Comparison of ENCODE assay signal across 2 cellular contexts in the genomic region with DNA sequence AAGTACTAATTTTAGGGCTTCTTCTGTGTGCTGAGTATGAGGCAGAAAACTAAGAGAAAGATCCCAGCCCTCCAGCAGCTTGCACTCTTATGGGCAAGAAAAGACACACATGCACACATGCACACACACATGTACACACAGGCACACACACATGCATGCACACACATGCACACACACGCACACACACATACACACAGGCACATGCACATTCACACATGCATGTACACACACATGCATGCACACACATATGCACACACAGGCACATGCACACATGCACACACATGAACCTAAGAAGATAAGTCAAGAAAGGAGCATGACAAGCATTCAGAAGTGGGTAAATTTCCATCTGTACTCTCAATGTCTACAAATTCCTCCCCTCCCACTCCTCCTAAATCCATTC.
TF ChIP-seq lines count a peak whose summit lies in the region.

No MANE protein-coding gene starts in this region.

TF ChIP-seq in HEK293, 187 proteins besides CTCF, POLR2A, EP300 and RAD21 (continued from another document):
- peak; percentile 95 for TF ChIP-seq ZSCAN4 (tag by site-specific recombination; IDR thresholded peaks at IDR 0.05)

TF ChIP-seq in GM12878, 131 proteins besides CTCF, POLR2A, EP300 and RAD21 (continued from another document):
- TF ChIP-seq, protein P1, sequence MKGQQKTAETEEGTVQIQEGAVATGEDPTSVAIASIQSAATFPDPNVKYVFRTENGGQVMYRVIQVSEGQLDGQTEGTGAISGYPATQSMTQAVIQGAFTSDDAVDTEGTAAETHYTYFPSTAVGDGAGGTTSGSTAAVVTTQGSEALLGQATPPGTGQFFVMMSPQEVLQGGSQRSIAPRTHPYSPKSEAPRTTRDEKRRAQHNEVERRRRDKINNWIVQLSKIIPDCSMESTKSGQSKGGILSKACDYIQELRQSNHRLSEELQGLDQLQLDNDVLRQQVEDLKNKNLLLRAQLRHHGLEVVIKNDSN (IDR thresholded peaks at IDR 0.05; ENCODE audit: borderline replicate concordance, extremely low read length, insufficient read depth, low read depth, low read length): no peak
- TF ChIP-seq ZNF274 (IDR thresholded peaks at IDR 0.05; ENCODE audit: insufficient read depth, insufficient read length) (no peak), NFXL1 (IDR thresholded peaks at IDR 0.05; ENCODE audit: borderline replicate concordance) (no peak), SP1 (IDR thresholded peaks at IDR 0.05; ENCODE audit: low read depth, low read length) (no peak), CBX3 (IDR thresholded peaks at IDR 0.05; ENCODE audit: borderline replicate concordance, low read depth) (no peak), REST (IDR thresholded peaks at IDR 0.05; ENCODE audit: low read depth, low read length) (no peak), STAT1 (conservative IDR thresholded peaks at IDR 0.05) (no peak), RAD51 (IDR thresholded peaks at IDR 0.05) (no peak), ASH2L (IDR thresholded peaks at IDR 0.05; ENCODE audit: borderline replicate concordance, low read depth) (no peak), NR2F1 (conservative IDR thresholded peaks at IDR 0.05) (no peak), ZNF217 (IDR thresholded peaks at IDR 0.05) (no peak), TARDBP (IDR thresholded peaks at IDR 0.05; ENCODE audit: borderline replicate concordance) (no peak), IRF5 (IDR thresholded peaks at IDR 0.05; ENCODE audit: borderline replicate concordance) (no peak), PAX5 (IDR thresholded peaks at IDR 0.05; ENCODE audit: borderline replicate concordance, low read depth, low read length) (no peak)
- TF ChIP-seq, protein P2, sequence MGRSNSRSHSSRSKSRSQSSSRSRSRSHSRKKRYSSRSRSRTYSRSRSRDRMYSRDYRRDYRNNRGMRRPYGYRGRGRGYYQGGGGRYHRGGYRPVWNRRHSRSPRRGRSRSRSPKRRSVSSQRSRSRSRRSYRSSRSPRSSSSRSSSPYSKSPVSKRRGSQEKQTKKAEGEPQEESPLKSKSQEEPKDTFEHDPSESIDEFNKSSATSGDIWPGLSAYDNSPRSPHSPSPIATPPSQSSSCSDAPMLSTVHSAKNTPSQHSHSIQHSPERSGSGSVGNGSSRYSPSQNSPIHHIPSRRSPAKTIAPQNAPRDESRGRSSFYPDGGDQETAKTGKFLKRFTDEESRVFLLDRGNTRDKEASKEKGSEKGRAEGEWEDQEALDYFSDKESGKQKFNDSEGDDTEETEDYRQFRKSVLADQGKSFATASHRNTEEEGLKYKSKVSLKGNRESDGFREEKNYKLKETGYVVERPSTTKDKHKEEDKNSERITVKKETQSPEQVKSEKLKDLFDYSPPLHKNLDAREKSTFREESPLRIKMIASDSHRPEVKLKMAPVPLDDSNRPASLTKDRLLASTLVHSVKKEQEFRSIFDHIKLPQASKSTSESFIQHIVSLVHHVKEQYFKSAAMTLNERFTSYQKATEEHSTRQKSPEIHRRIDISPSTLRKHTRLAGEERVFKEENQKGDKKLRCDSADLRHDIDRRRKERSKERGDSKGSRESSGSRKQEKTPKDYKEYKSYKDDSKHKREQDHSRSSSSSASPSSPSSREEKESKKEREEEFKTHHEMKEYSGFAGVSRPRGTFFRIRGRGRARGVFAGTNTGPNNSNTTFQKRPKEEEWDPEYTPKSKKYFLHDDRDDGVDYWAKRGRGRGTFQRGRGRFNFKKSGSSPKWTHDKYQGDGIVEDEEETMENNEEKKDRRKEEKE (IDR thresholded peaks at IDR 0.05): no peak
- TF ChIP-seq, protein P3, sequence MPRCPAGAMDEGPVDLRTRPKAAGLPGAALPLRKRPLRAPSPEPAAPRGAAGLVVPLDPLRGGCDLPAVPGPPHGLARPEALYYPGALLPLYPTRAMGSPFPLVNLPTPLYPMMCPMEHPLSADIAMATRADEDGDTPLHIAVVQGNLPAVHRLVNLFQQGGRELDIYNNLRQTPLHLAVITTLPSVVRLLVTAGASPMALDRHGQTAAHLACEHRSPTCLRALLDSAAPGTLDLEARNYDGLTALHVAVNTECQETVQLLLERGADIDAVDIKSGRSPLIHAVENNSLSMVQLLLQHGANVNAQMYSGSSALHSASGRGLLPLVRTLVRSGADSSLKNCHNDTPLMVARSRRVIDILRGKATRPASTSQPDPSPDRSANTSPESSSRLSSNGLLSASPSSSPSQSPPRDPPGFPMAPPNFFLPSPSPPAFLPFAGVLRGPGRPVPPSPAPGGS (IDR thresholded peaks at IDR 0.05; ENCODE audit: borderline replicate concordance, insufficient read depth, low read depth, low read length, poor library complexity, severe bottlenecking): no peak
- TF ChIP-seq, protein P4, sequence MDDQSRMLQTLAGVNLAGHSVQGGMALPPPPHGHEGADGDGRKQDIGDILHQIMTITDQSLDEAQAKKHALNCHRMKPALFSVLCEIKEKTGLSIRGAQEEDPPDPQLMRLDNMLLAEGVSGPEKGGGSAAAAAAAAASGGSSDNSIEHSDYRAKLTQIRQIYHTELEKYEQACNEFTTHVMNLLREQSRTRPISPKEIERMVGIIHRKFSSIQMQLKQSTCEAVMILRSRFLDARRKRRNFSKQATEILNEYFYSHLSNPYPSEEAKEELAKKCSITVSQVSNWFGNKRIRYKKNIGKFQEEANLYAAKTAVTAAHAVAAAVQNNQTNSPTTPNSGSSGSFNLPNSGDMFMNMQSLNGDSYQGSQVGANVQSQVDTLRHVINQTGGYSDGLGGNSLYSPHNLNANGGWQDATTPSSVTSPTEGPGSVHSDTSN (IDR thresholded peaks at IDR 0.05; ENCODE audit: insufficient replicate concordance, low read depth, low read length): no peak
- TF ChIP-seq, protein P5, sequence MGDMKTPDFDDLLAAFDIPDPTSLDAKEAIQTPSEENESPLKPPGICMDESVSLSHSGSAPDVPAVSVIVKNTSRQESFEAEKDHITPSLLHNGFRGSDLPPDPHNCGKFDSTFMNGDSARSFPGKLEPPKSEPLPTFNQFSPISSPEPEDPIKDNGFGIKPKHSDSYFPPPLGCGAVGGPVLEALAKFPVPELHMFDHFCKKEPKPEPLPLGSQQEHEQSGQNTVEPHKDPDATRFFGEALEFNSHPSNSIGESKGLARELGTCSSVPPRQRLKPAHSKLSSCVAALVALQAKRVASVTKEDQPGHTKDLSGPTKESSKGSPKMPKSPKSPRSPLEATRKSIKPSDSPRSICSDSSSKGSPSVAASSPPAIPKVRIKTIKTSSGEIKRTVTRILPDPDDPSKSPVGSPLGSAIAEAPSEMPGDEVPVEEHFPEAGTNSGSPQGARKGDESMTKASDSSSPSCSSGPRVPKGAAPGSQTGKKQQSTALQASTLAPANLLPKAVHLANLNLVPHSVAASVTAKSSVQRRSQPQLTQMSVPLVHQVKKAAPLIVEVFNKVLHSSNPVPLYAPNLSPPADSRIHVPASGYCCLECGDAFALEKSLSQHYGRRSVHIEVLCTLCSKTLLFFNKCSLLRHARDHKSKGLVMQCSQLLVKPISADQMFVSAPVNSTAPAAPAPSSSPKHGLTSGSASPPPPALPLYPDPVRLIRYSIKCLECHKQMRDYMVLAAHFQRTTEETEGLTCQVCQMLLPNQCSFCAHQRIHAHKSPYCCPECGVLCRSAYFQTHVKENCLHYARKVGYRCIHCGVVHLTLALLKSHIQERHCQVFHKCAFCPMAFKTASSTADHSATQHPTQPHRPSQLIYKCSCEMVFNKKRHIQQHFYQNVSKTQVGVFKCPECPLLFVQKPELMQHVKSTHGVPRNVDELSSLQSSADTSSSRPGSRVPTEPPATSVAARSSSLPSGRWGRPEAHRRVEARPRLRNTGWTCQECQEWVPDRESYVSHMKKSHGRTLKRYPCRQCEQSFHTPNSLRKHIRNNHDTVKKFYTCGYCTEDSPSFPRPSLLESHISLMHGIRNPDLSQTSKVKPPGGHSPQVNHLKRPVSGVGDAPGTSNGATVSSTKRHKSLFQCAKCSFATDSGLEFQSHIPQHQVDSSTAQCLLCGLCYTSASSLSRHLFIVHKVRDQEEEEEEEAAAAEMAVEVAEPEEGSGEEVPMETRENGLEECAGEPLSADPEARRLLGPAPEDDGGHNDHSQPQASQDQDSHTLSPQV (IDR thresholded peaks at IDR 0.05): no peak
